In genomic region chr5:113974976-113975375, GRCh38 we compare ENCODE assay signal across 23 cellular contexts.
"Had no signal": no experiment of that assay in that cellular context is flagged by ENCODE, and none has a peak within 500 bp of the region (broad histone marks: within the 10 kb centered on the region; RNA-seq: fewer than 3 reads in every experiment).

No MANE protein-coding gene starts in this region.

- DNase-seq: stimulated activated CD4-positive, alpha-beta T cell treated with anti-CD3 and anti-CD28 coated beads, Interleukin-2, amount 100 ng/mL, for 48 hours; stimulated activated CD4-positive, alpha-beta T cell treated with anti-CD3 and anti-CD28 coated beads, Interleukin-4, amount 100 ng/mL, for 1 hour; stimulated activated CD4-positive, alpha-beta T cell treated with anti-CD3 and anti-CD28 coated beads, Interleukin-4, amount 100 ng/mL, for 24 hours; stimulated activated CD4-positive, alpha-beta T cell treated with anti-CD3 and anti-CD28 coated beads, Interleukin-4, amount 100 ng/mL, for 4 hours; stimulated activated CD8-positive, alpha-beta memory T cell treated with anti-CD3 and anti-CD28 coated beads, Interleukin-4, amount 100 ng/mL, for 48 hours; stimulated activated naive B cell treated with anti-CD40 and anti-IgM and Interleukin-4, amounts not matched to agents 10 μg/mL and 1 μg/mL and 100 μg/mL, for 72 hours; stimulated activated naive CD4-positive, alpha-beta T cell; stimulated activated naive CD4-positive, alpha-beta T cell treated with Interleukin-2 at 50 U/mL for 16 hours; stimulated activated naive CD8-positive, alpha-beta T cell treated with anti-CD3 and anti-CD28 coated beads, Interleukin-15, amount 100 ng/mL, for 72 hours; stimulated activated naive CD8-positive, alpha-beta T cell treated with anti-CD3 and anti-CD28 coated beads, Interleukin-15, Interleukin-2, amounts not matched to agents 100 U/mL and 50 U/mL, for 24 hours; stomach; substantia nigra; testis; thyroid gland; tibial artery; transverse colon; upper lobe of left lung; upper lobe of right lung; uterus had no signal

- H3K27ac ChIP-seq: stomach, suprapubic skin, testis, thoracic aorta, thyroid gland, tibial artery, tibial nerve, transverse colon, upper lobe of left lung, upper lobe of right lung, uterus, vagina had no signal
